In the genomic region with DNA sequence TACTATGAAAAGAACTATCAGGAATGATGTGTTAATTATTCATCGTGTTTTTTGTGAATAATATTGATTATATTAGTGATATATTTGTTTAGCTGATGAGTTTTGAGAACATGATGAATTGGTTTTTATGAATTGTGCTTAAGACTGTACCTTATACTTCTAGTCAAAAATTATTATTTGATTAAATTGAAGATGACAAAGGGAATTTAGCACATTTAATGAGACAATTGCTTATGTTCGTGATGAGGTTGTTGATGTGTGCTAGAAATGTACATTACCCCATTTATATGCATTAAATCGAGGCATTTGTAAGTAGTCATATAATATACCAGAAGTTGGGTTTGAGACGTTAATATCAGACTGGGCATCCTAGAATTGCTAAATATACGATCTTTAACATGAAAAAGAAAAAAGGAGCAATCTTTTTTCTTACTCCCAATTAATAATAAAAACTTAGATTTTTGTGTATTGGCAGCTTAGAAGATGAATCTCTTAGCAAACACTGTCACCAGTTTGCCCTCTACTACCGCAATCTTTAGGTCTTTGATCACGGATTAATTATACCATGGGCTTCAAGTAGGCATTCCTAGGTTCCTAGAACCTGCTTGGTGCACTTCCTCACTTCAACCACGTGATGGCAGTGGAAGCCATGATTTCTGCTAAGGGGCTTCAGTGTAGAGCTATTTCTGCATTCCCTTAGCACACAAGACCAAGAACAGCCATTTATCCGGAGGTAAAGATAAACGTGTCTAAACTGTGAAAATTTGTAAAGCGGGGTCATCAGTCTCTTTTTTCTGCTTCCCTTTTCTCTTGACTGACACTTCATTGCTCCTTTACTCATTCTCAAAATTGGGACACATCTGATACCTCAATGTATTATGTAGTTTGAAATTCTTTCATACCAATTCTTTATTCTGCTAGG, we compare ENCODE assay signal across 1 cellular context.
TF ChIP-seq lines count a peak whose summit lies in the region.

No MANE protein-coding gene starts in this region.

TF ChIP-seq in GM23338, 12 proteins besides CTCF, POLR2A, EP300 and RAD21:
- TF ChIP-seq, protein P1, sequence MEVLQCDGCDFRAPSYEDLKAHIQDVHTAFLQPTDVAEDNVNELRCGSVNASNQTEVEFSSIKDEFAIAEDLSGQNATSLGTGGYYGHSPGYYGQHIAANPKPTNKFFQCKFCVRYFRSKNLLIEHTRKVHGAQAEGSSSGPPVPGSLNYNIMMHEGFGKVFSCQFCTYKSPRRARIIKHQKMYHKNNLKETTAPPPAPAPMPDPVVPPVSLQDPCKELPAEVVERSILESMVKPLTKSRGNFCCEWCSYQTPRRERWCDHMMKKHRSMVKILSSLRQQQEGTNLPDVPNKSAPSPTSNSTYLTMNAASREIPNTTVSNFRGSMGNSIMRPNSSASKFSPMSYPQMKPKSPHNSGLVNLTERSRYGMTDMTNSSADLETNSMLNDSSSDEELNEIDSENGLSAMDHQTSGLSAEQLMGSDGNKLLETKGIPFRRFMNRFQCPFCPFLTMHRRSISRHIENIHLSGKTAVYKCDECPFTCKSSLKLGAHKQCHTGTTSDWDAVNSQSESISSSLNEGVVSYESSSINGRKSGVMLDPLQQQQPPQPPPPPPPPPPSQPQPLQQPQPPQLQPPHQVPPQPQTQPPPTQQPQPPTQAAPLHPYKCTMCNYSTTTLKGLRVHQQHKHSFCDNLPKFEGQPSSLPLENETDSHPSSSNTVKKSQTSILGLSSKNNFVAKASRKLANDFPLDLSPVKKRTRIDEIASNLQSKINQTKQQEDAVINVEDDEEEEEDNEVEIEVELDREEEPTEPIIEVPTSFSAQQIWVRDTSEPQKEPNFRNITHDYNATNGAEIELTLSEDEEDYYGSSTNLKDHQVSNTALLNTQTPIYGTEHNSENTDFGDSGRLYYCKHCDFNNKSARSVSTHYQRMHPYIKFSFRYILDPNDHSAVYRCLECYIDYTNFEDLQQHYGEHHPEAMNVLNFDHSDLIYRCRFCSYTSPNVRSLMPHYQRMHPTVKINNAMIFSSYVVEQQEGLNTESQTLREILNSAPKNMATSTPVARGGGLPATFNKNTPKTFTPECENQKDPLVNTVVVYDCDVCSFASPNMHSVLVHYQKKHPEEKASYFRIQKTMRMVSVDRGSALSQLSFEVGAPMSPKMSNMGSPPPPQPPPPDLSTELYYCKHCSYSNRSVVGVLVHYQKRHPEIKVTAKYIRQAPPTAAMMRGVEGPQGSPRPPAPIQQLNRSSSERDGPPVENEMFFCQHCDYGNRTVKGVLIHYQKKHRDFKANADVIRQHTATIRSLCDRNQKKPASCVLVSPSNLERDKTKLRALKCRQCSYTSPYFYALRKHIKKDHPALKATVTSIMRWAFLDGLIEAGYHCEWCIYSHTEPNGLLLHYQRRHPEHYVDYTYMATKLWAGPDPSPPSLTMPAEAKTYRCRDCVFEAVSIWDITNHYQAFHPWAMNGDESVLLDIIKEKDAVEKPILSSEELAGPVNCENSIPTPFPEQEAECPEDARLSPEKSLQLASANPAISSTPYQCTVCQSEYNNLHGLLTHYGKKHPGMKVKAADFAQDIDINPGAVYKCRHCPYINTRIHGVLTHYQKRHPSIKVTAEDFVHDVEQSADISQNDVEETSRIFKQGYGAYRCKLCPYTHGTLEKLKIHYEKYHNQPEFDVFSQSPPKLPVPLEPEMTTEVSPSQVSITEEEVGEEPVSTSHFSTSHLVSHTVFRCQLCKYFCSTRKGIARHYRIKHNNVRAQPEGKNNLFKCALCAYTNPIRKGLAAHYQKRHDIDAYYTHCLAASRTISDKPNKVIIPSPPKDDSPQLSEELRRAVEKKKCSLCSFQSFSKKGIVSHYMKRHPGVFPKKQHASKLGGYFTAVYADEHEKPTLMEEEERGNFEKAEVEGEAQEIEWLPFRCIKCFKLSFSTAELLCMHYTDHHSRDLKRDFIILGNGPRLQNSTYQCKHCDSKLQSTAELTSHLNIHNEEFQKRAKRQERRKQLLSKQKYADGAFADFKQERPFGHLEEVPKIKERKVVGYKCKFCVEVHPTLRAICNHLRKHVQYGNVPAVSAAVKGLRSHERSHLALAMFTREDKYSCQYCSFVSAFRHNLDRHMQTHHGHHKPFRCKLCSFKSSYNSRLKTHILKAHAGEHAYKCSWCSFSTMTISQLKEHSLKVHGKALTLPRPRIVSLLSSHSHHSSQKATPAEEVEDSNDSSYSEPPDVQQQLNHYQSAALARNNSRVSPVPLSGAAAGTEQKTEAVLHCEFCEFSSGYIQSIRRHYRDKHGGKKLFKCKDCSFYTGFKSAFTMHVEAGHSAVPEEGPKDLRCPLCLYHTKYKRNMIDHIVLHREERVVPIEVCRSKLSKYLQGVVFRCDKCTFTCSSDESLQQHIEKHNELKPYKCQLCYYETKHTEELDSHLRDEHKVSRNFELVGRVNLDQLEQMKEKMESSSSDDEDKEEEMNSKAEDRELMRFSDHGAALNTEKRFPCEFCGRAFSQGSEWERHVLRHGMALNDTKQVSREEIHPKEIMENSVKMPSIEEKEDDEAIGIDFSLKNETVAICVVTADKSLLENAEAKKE (CRISPR knock-in tag; IDR thresholded peaks at IDR 0.05) = no peak
- TF ChIP-seq POLR2AphosphoS5 (IDR thresholded peaks at IDR 0.05; ENCODE audit: low read depth) = no peak
- TF ChIP-seq, protein P2, sequence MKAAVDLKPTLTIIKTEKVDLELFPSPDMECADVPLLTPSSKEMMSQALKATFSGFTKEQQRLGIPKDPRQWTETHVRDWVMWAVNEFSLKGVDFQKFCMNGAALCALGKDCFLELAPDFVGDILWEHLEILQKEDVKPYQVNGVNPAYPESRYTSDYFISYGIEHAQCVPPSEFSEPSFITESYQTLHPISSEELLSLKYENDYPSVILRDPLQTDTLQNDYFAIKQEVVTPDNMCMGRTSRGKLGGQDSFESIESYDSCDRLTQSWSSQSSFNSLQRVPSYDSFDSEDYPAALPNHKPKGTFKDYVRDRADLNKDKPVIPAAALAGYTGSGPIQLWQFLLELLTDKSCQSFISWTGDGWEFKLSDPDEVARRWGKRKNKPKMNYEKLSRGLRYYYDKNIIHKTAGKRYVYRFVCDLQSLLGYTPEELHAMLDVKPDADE (IDR thresholded peaks at IDR 0.05) = no peak
- no peak for TF ChIP-seq JUNB (IDR thresholded peaks at IDR 0.05; ENCODE audit: unreplicated experiment)
- no peak for TF ChIP-seq CREB1 (CRISPR knock-in tag; IDR thresholded peaks at IDR 0.05; ENCODE audit: low read depth)
- no peak for TF ChIP-seq STAT1 (IDR thresholded peaks at IDR 0.05; ENCODE audit: unreplicated experiment)
- TF ChIP-seq EZH2phosphoT487 (IDR thresholded peaks at IDR 0.05; ENCODE audit: unreplicated experiment) = no peak
- TF ChIP-seq REST (IDR thresholded peaks at IDR 0.05; ENCODE audit: unreplicated experiment) = no peak
- TF ChIP-seq NANOG (IDR thresholded peaks at IDR 0.05; ENCODE audit: borderline replicate concordance) = no peak
- TF ChIP-seq ZNF114 (CRISPR knock-in tag; IDR thresholded peaks at IDR 0.05) = no peak
- TF ChIP-seq ZNF331 (CRISPR knock-in tag; IDR thresholded peaks at IDR 0.05; ENCODE audit: low read depth) = no peak
- no peak for TF ChIP-seq EZH2 (IDR thresholded peaks at IDR 0.05; ENCODE audit: low read depth, unreplicated experiment)
TF ChIP-seq in GM23338: peak in this region for 0.
